ENCODE assay signal across 8 cellular contexts in the genomic region with DNA sequence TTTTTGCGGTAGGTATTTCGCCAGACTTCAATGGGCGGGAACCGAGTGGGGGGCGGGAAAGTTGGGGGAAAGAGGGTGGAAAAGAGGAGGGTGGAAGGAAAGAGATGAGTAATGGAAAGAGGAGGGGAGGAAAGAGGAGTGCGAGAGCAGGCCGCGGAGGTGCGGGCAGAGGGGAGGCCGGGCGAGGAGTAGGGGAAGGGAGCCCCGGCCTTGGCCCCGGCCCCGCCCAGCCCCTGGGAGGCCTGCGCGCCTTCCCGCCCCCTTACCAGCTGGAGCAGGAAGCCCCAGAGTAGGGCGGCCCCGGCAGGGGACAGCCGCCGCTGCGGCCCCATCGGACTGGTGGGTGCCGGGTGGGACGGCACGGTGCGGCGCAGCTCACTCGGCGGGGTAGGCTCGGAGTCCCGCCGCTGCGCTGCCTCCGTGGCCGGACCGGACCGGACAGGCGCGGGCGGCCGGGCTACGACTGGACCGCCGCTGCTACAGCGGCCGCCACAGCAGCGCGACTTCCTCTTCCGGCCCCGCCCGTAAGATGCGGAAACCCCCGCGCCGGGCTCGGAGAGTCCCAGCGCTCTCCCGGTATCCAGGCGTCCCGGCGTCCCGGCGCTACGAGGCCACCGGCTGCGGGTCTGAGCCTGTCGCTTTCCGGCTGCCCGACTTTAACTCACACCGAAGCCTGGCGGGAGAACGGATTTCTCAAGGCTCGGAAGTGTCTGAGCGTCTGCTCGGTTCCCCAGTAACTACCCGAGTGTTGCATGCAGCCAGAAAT. TPM values are rescaled to one million over a fixed set of nuclear protein-coding genes. Genes with fewer than 3 reads are reported as not detected.
A peak's percentile ranks its signal among the peaks of the same experiment; 100 is the strongest.
DNase-seq lines count a peak whose midpoint lies in the region; ATAC-seq and TF ChIP-seq lines count a peak whose summit lies in the region.

A gene with protein sequence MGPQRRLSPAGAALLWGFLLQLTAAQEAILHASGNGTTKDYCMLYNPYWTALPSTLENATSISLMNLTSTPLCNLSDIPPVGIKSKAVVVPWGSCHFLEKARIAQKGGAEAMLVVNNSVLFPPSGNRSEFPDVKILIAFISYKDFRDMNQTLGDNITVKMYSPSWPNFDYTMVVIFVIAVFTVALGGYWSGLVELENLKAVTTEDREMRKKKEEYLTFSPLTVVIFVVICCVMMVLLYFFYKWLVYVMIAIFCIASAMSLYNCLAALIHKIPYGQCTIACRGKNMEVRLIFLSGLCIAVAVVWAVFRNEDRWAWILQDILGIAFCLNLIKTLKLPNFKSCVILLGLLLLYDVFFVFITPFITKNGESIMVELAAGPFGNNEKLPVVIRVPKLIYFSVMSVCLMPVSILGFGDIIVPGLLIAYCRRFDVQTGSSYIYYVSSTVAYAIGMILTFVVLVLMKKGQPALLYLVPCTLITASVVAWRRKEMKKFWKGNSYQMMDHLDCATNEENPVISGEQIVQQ (minus strand): TSS at position 505 of the 766 bp plus-strand sequence. CDS start 173 bp downstream, at position 332.

- peaks cover 7% of the 10 kb centered on the region for H3K23me2 ChIP-seq in H9 (ENCODE audit: insufficient read length, low read depth, low read length, poor library complexity, severe bottlenecking)

- in situ Hi-C loops in G401 (cut with HindIII; ENCODE audit: low sequenced_read_pairs) = no loop called here

- no CpG with 5 or more reads among the region's 77 CpGs for WGBS in H9 (ENCODE audit: extremely low coverage, insufficient read length, low lambda C conversion rate)

- TF ChIP-seq CTCF in H9 (conservative IDR thresholded peaks at IDR 0.05) = no peak
- no peak for TF ChIP-seq CTCF in foreskin keratinocyte (conservative IDR thresholded peaks at IDR 0.05)

- H3K14ac ChIP-seq in H9 (ENCODE audit: insufficient read depth, low read length) = peak within 1 kb of the TSS; percentile 14

- H3K79me2 ChIP-seq in H9 (ENCODE audit: insufficient read depth, low read length) = peaks cover 3% of the 10 kb centered on the region; the same call in 1 of the 2 replicates

- H3K36me3 Mint-ChIP-seq in H9 (ENCODE audit: insufficient read depth in 1 of 3, low read depth in 3 of 3) = peaks cover 0 to 5% (median 0%) of the 10 kb centered on the region in 3 experiments; a peak in 1 of 7 replicates

- peaks cover 4% of the 10 kb centered on the region for H3K79me1 ChIP-seq in H9 (ENCODE audit: insufficient read depth, low read depth, low read length, poor library complexity, severe bottlenecking)

- ATAC-seq in foreskin keratinocyte = peak; percentile 96

- H3K27ac ChIP-seq in H9 (ENCODE audit: insufficient read length, low read depth, low read length) (no peak within 1 kb of the TSS), foreskin keratinocyte (peak within 1 kb of the TSS; percentile 66)

- no peak within 1 kb of the TSS for H4K5ac ChIP-seq in H9 (ENCODE audit: insufficient read length, low read depth, low read length)

- no peak within 1 kb of the TSS for H2BK5ac ChIP-seq in H9 (ENCODE audit: insufficient read length, low read length)

- H4K91ac ChIP-seq in H9 (ENCODE audit: insufficient read length, low read depth, low read length) = no peak within 1 kb of the TSS

- H3K4me3 ChIP-seq in MG63 (peak within 1 kb of the TSS; percentile 80), neuron (ENCODE audit: low read length) (peak within 1 kb of the TSS; percentile 75)

- peak within 1 kb of the TSS; percentile 66 for H2AFZ ChIP-seq in H9 (ENCODE audit: low read length)
- peak within 1 kb of the TSS; percentile 95 for H2AFZ ChIP-seq in neuron (ENCODE audit: low read depth, low read length)

- H3K4me1 ChIP-seq in H9 (ENCODE audit: insufficient read depth, low read length) (no peaks in the 10 kb centered on the region), foreskin keratinocyte (peaks cover 6% of the 10 kb centered on the region), neuron (ENCODE audit: insufficient read depth, low read length) (peaks cover 7% of the 10 kb centered on the region)

- H3K23ac ChIP-seq in H9 (ENCODE audit: insufficient read length, low read depth, low read length) = no peak within 1 kb of the TSS

- no peak within 1 kb of the TSS; the same call in 1 of the 2 replicates for H2BK15ac ChIP-seq in H9 (ENCODE audit: low read depth, low read length)

- no peak within 1 kb of the TSS for H3T11ph ChIP-seq in H9 (ENCODE audit: low read length)

- no peak within 1 kb of the TSS for H2BK20ac ChIP-seq in H9 (ENCODE audit: low read depth, low read length, poor library complexity, severe bottlenecking)

- H3K27me3 ChIP-seq in H9 (ENCODE audit: insufficient read depth, low read length) = no peaks in the 10 kb centered on the region
- no peaks in the 10 kb centered on the region for H3K27me3 ChIP-seq in MG63
- H3K27me3 ChIP-seq in foreskin keratinocyte = no peaks in the 10 kb centered on the region
- no peaks in the 10 kb centered on the region for H3K27me3 ChIP-seq in neuron (ENCODE audit: insufficient read depth, low read length)

- peak within 1 kb of the TSS; percentile 89 to 94 for H3K4me3 Mint-ChIP-seq in H9

- peak within 1 kb of the TSS; percentile 94 for H3K4me2 ChIP-seq in H9 (ENCODE audit: insufficient read depth, insufficient read length, low read length)

- peak within 1 kb of the TSS; percentile 77 for H3K18ac ChIP-seq in H9 (ENCODE audit: insufficient read length, low read depth, low read length)

- H3K9ac ChIP-seq in H9 (ENCODE audit: extremely low read depth, insufficient read length, low read length) = peak within 1 kb of the TSS; percentile 63

- H3K36me3 ChIP-seq in MG63 (peaks cover 5% of the 10 kb centered on the region; the same call in 1 of the 2 replicates), neuron (ENCODE audit: insufficient read depth, low read length) (no peaks in the 10 kb centered on the region)

- H3K4me1 Mint-ChIP-seq in H9 = peaks cover 17 to 21% of the 10 kb centered on the region in 2 experiments

- H2BK12ac ChIP-seq in H9 (ENCODE audit: insufficient read length, low read depth, low read length) = no peak within 1 kb of the TSS

- H2AK5ac ChIP-seq in H9 (ENCODE audit: insufficient read length, low read length) = no peak within 1 kb of the TSS

- H3K9me3 Mint-ChIP-seq in H9 = no peaks in the 10 kb centered on the region

- H4K8ac ChIP-seq in H9 (replicated peaks; ENCODE audit: insufficient read length, low read depth, low read length) = no peak within 1 kb of the TSS

- H3K27me3 Mint-ChIP-seq in H9 (ENCODE audit: low read depth) = peaks cover 5% of the 10 kb centered on the region; the same call in 1 of the 2 replicates

- H2BK120ac ChIP-seq in H9 (ENCODE audit: low read depth, low read length, poor library complexity, severe bottlenecking) = no peak within 1 kb of the TSS

- H3K56ac ChIP-seq in H9 (ENCODE audit: insufficient read length, low read depth, low read length) = no peak within 1 kb of the TSS

- DNase-seq in G401 (ENCODE audit: low spot score) = peak; percentile 69
- DNase-seq in H9 = peak; percentile 84
- peak; percentile 93 for DNase-seq in MG63
- DNase-seq in SIG-M5 treated with dmso at 0.1 percent for 504 hours (lab: John Stamatoyannopoulos, UW; ENCODE audit: unreplicated experiment) = peak; percentile 91
- peak; percentile 73 for DNase-seq in activated gamma-delta T cell treated with Interleukin-2 at 50 U/mL for 16 hours
- DNase-seq in foreskin keratinocyte = peak; percentile 61 to 80
- peak; percentile 78 for DNase-seq in stromal cell of bone marrow (ENCODE audit: low read depth)

- H4K20me1 ChIP-seq in H9 (ENCODE audit: control insufficient read depth, insufficient read depth, insufficient read length) = no peaks in the 10 kb centered on the region

- H3K4ac ChIP-seq in H9 (ENCODE audit: low read depth, low read length) = no peak within 1 kb of the TSS

- H3K9me3 ChIP-seq in H9 (ENCODE audit: control insufficient read depth, low read depth, low read length) (no peaks in the 10 kb centered on the region), MG63 (no peaks in the 10 kb centered on the region), neuron (ENCODE audit: low read length) (no peaks in the 10 kb centered on the region)

- peak within 1 kb of the TSS; percentile 69 to 94 (median 94); a peak in 6 of 7 replicates for H3K27ac Mint-ChIP-seq in H9

RNA-seq across cellular contexts. Expression of the gene that starts here (rescaled TPM):
- total RNA-seq in G401 (2014; rRNA removed; shearing (Covaris generic)) = 50.6 and 67.8 TPM in 2 replicates
- 64.4 and 68.7 TPM in 2 replicates for total RNA-seq in H9 (2021)
- total RNA-seq in MG63 (2014; rRNA removed; shearing (Covaris generic); ENCODE audit: low replicate concordance) = 95.5 and 150 TPM in 2 replicates
- total RNA-seq in foreskin keratinocyte = 49.7 and 57.5 TPM in 2 replicates
- 15.7 and 16.5 TPM in 2 replicates for polyA plus RNA-seq in foreskin keratinocyte
